Comparison of ENCODE assay signal across 27 cellular contexts in genomic region chr3:119939087-119939486, GRCh38.
"Had no signal": no experiment of that assay in that cellular context is flagged by ENCODE, and none has a peak within 500 bp of the region (broad histone marks: within the 10 kb centered on the region; RNA-seq: fewer than 3 reads in every experiment).

No MANE protein-coding gene starts in this region.

- H3K9me3 Mint-ChIP-seq: activated CD4-positive, alpha-beta memory T cell treated with anti-CD3 and anti-CD28 coated beads, Interleukin-2, amount 10 ng/mL, durations not matched to agents 7 days and 5 days; activated CD4-positive, alpha-beta T cell treated with anti-CD3 and anti-CD28 coated beads, Interleukin-2, amount 10 ng/mL, durations not matched to agents 7 days and 5 days; activated T-cell treated with anti-CD3 and anti-CD28 coated beads, Interleukin-2, amount 50 U/mL, for 24 hours; neural crest cell had no signal

- H3K27me3 Mint-ChIP-seq: activated CD4-positive, alpha-beta T cell treated with anti-CD3 and anti-CD28 coated beads, Interleukin-2, amount 10 ng/mL, durations not matched to agents 7 days and 5 days; activated T-cell treated with anti-CD3 and anti-CD28 coated beads, Interleukin-2, amount 50 U/mL, for 24 hours; naive thymus-derived CD4-positive, alpha-beta T cell; type B pancreatic cell had no signal

- ATAC-seq: left cardiac atrium; naive thymus-derived CD4-positive, alpha-beta T cell had no signal

- H3K4me3 ChIP-seq: esophagus squamous epithelium, right atrium auricular region, uterus had no signal

- DNase-seq: activated CD4-positive, alpha-beta memory T cell treated with anti-CD3 and anti-CD28 coated beads, Interleukin-2, amount 10 ng/mL, durations not matched to agents 7 days and 5 days; activated CD4-positive, alpha-beta T cell treated with anti-CD3 and anti-CD28 coated beads for 1 hour; activated CD4-positive, alpha-beta T cell treated with anti-CD3 and anti-CD28 coated beads, Interleukin-2, amount 10 ng/mL, durations not matched to agents 7 days and 5 days; activated CD8-positive, alpha-beta memory T cell treated with anti-CD3 and anti-CD28 coated beads, Interleukin-2, amount 50 U/mL, for 48 hours; activated gamma-delta T cell; activated naive CD4-positive, alpha-beta T cell treated with anti-CD3 and anti-CD28 coated beads, Interleukin-2, amount 50 U/mL, for 16 hours; activated T-cell treated with anti-CD3 and anti-CD28 coated beads, Interleukin-2, amount 50 U/mL, for 24 hours; amygdala; dermis blood vessel endothelial cell; effector CD4-positive, alpha-beta T cell; esophagus squamous epithelium; islet precursor cell; left cardiac atrium; midbrain; naive thymus-derived CD4-positive, alpha-beta T cell; occipital lobe; stimulated activated CD4-positive, alpha-beta T cell treated with anti-CD3 and anti-CD28 coated beads, Interleukin-15, amount 100 ng/mL, for 24 hours; stimulated activated CD4-positive, alpha-beta T cell treated with anti-CD3 and anti-CD28 coated beads, Interleukin-2, amount 100 ng/mL, for 24 hours; stimulated activated naive CD4-positive, alpha-beta T cell treated with Interleukin-2 at 50 U/mL for 16 hours; T-helper 2 cell; uterus had no signal

- H3K27ac Mint-ChIP-seq: activated CD4-positive, alpha-beta memory T cell treated with anti-CD3 and anti-CD28 coated beads, Interleukin-2, amount 10 ng/mL, durations not matched to agents 7 days and 5 days; activated CD4-positive, alpha-beta T cell treated with anti-CD3 and anti-CD28 coated beads, Interleukin-2, amount 10 ng/mL, durations not matched to agents 7 days and 5 days; activated T-cell treated with anti-CD3 and anti-CD28 coated beads, Interleukin-2, amount 50 U/mL, for 24 hours; type B pancreatic cell had no signal

- H3K27me3 ChIP-seq: esophagus squamous epithelium, right atrium auricular region, uterus had no signal

- H3K27ac ChIP-seq: epithelial cell of prostate, esophagus squamous epithelium, right atrium auricular region, uterus had no signal

- H3K36me3 ChIP-seq: right atrium auricular region, uterus had no signal

- FAIRE-seq: colon, frontal cortex had no signal

- H3K9me3 ChIP-seq: esophagus squamous epithelium, uterus had no signal

- H3K4me1 ChIP-seq: esophagus squamous epithelium, right atrium auricular region, uterus had no signal

- H3K4me3 Mint-ChIP-seq: activated CD4-positive, alpha-beta memory T cell treated with anti-CD3 and anti-CD28 coated beads, Interleukin-2, amount 10 ng/mL, durations not matched to agents 7 days and 5 days; activated CD4-positive, alpha-beta T cell treated with anti-CD3 and anti-CD28 coated beads, Interleukin-2, amount 10 ng/mL, durations not matched to agents 7 days and 5 days; activated T-cell treated with anti-CD3 and anti-CD28 coated beads, Interleukin-2, amount 50 U/mL, for 24 hours; naive thymus-derived CD4-positive, alpha-beta T cell; neural crest cell; type B pancreatic cell had no signal
